Comparison of ENCODE assay signal across 29 cellular contexts in genomic region chr13:107641574-107641973, GRCh38.
"Had no signal": no experiment of that assay in that cellular context is flagged by ENCODE, and none has a peak within 500 bp of the region (broad histone marks: within the 10 kb centered on the region; RNA-seq: fewer than 3 reads in every experiment).

No MANE protein-coding gene starts in this region.

- H3K4me3 ChIP-seq: adrenal gland, body of pancreas, breast epithelium had no signal

- H3K27ac ChIP-seq: adrenal gland, body of pancreas, brain microvascular endothelial cell, breast epithelium, VCaP had no signal

- H3K9me3 ChIP-seq: adrenal gland, body of pancreas, breast epithelium had no signal

- DNase-seq: activated B cell treated with CpG ODN at 0.5 μM for 24 hours; activated CD4-positive, alpha-beta memory T cell treated with anti-CD3 and anti-CD28 coated beads for 36 hours; activated CD4-positive, alpha-beta T cell treated with anti-CD3 and anti-CD28 coated beads for 4 hours; activated CD4-positive, alpha-beta T cell treated with anti-CD3 and anti-CD28 coated beads, Interleukin-2, amount 10 ng/mL, durations not matched to agents 24 days and 14 days; activated CD4-positive, alpha-beta T cell treated with anti-CD3 and anti-CD28 coated beads, Interleukin-2, amount 50 U/mL, for 1 hour; activated CD4-positive, alpha-beta T cell treated with anti-CD3 and anti-CD28 coated beads, Interleukin-2, amount 50 U/mL, for 4 hours; activated CD4-positive, CD25-positive, alpha-beta regulatory T cell treated with anti-CD3 and anti-CD28 coated beads, Interleukin-2, amount 50 U/mL, for 72 hours; activated CD8-positive, alpha-beta memory T cell treated with anti-CD3 and anti-CD28 coated beads, Interleukin-2, amount 50 U/mL, for 4 hours; activated CD8-positive, alpha-beta T cell treated with anti-CD3 and anti-CD28 coated beads for 36 hours; activated effector memory CD4-positive, alpha-beta T cell treated with anti-CD3 and anti-CD28 coated beads, Interleukin-2, amount 50 U/mL, for 16 hours; activated gamma-delta T cell treated with Interleukin-2 at 50 U/mL for 16 hours; activated naive CD4-positive, alpha-beta T cell; activated naive CD4-positive, alpha-beta T cell treated with anti-CD3 and anti-CD28 coated beads for 36 hours; activated naive CD4-positive, alpha-beta T cell treated with anti-CD3 and anti-CD28 coated beads, Interleukin-2, amount 50 U/mL, for 16 hours; activated naive CD8-positive, alpha-beta T cell treated with anti-CD3 and anti-CD28 coated beads for 36 hours; activated T-cell treated with anti-CD3 and anti-CD28 coated beads for 4 hours; activated T-cell treated with anti-CD3 and anti-CD28 coated beads, Interleukin-2, amount 50 U/mL, for 1 hour; activated T-cell treated with anti-CD3 and anti-CD28 coated beads, Interleukin-2, amount 50 U/mL, for 4 hours; activated T-cell treated with anti-CD3 and anti-CD28 coated beads, Interleukin-2, amount 50 U/mL, for 72 hours; adrenal gland; amniotic stem cell; aorta; body of pancreas; brain microvascular endothelial cell; central memory CD4-positive, alpha-beta T cell; T-helper 2 cell; T-helper 9 cell had no signal

- H3K4me1 ChIP-seq: adrenal gland, body of pancreas, breast epithelium had no signal

- H3K36me3 ChIP-seq: adrenal gland, brain microvascular endothelial cell, breast epithelium had no signal
